Comparison of ENCODE assay signal across 27 cellular contexts in the genomic region with DNA sequence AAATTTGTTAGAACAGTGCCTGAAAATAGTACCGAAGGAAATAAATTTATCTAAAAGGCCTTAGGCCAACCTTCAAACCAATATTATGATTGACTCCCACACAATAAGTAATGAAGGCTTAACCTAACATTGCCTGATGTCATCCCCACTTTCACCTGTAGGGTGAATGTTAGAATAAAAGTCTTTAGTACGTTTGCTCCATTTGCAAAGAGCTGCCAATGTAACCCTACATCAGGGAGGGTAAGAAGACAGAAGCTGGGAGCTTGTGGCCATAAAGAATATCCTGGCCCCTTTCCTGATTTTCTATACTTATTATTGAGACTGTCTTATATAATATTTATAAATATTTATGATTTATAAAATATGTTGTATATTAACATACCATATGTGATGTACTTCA.
DNase-seq lines count a peak whose midpoint lies in the region; ATAC-seq, FAIRE-seq and TF ChIP-seq lines count a peak whose summit lies in the region.
"Had no signal": no experiment of that assay in that cellular context is flagged by ENCODE, and none has a peak within 500 bp of the region (broad histone marks: within the 10 kb centered on the region; RNA-seq: fewer than 3 reads in every experiment).

No MANE protein-coding gene starts in this region.

- 0% methylated on average over 2 of the region's 2 CpGs for WGBS in HepG2 (ENCODE audit: low lambda C conversion rate)
- 83% methylated on average over 2 of the region's 2 CpGs for WGBS in right lobe of liver (ENCODE audit: insufficient coverage, low coverage, low lambda C conversion rate, missing lambda C conversion rate)

- no peaks in the 10 kb centered on the region for H3K79me2 ChIP-seq in HepG2 (ENCODE audit: insufficient read depth, low read length)
- H3K79me2 ChIP-seq in keratinocyte (ENCODE audit: control insufficient read depth, insufficient read depth, low read length): no peaks in the 10 kb centered on the region

- H3K9me1 ChIP-seq in keratinocyte (ENCODE audit: control insufficient read depth, extremely low read depth, insufficient read depth, low read length): no peaks in the 10 kb centered on the region

- H3K4me3 ChIP-seq in HepG2 (replicated peaks in 1 of 3; ENCODE audit: insufficient read depth in 1 of 3, low read depth in 2 of 3, low read length in 3 of 3): no peak overlapping the region
- H3K4me3 ChIP-seq in right lobe of liver: no peak overlapping the region
- no peak overlapping the region for H3K4me3 ChIP-seq in keratinocyte (ENCODE audit: control insufficient read depth in 2 of 3, extremely low read depth in 1 of 3, insufficient read depth in 2 of 3, low read depth in 1 of 3, low read length in 3 of 3)
- H3K4me3 ChIP-seq: BLaER1 treated with 17β-estradiol and CSF1 and Interleukin-3, amounts not matched to agents 10 nM and 100 nM; cardiac muscle cell; right atrium auricular region; suprapubic skin had no signal

- H3K4me2 ChIP-seq in HepG2 (ENCODE audit: low read depth, low read length) (no peak overlapping the region), keratinocyte (ENCODE audit: control insufficient read depth, extremely low read depth, insufficient read depth, low read depth, low read length) (no peak overlapping the region)
- H3K4me2 ChIP-seq: BLaER1 treated with 17β-estradiol and CSF1 and Interleukin-3, amounts not matched to agents 10 nM and 100 nM had no signal

- no peak overlapping the region for H3K27ac ChIP-seq in HepG2 (ENCODE audit: extremely low read length, insufficient read depth, low read length)
- no peak overlapping the region for H3K27ac ChIP-seq in right lobe of liver
- H3K27ac ChIP-seq in keratinocyte (ENCODE audit: control insufficient read depth, insufficient read depth, low read length): no peak overlapping the region
- H3K27ac ChIP-seq: BLaER1 treated with 17β-estradiol and CSF1 and Interleukin-3, amounts not matched to agents 10 nM and 100 nM; cardiac muscle cell; right atrium auricular region; suprapubic skin had no signal

- FAIRE-seq in HepG2 (lab: Jason Lieb, UNC) (no peak), keratinocyte (lab: Jason Lieb, UNC) (no peak)
- FAIRE-seq: urothelium cell line had no signal

- no peak overlapping the region for H2AFZ ChIP-seq in HepG2 (ENCODE audit: low read length)
- H2AFZ ChIP-seq in keratinocyte (ENCODE audit: control insufficient read depth, low read length): no peak overlapping the region

- dilution Hi-C loops in keratinocyte (cut with MboI; ENCODE audit: extremely low pct_ligation_motif_present, low sequenced_read_pairs): no loop called here

- CTCF ChIA-PET in HepG2 (lab: Yijun Ruan, JAX; ENCODE audit: low intra/inter-chr PET ratio, low total read pairs): no interaction called here

- H3K27me3 ChIP-seq in HepG2 (ENCODE audit: control insufficient read depth in 1 of 2, insufficient read depth in 2 of 2, low read length in 2 of 2): no peaks in the 10 kb centered on the region
- H3K27me3 ChIP-seq in right lobe of liver: no peaks in the 10 kb centered on the region
- H3K27me3 ChIP-seq in keratinocyte (ENCODE audit: control insufficient read depth, extremely low read depth, insufficient read depth, low read length): no peaks in the 10 kb centered on the region
- H3K27me3 ChIP-seq: BLaER1 treated with 17β-estradiol and CSF1 and Interleukin-3, amounts not matched to agents 10 nM and 100 nM; cardiac muscle cell; right atrium auricular region; suprapubic skin had no signal

- TF ChIP-seq CTCF in HepG2 (CRISPR knock-in tag; IDR thresholded peaks at IDR 0.05) (no peak), right lobe of liver (IDR thresholded peaks at IDR 0.05) (no peak), keratinocyte (optimal IDR thresholded peaks at IDR 0.05 in 1 of 3, IDR thresholded peaks at IDR 0.05 in 1 of 3, conservative IDR thresholded peaks at IDR 0.05 in 1 of 3; ENCODE audit: extremely low read depth in 1 of 3, insufficient read depth in 2 of 3, low read length in 3 of 3) (peak in 2 of 3 experiments; percentile 20 to 25)

- intact Hi-C loops in HepG2 (cut with micrococcal nuclease; ENCODE audit: unreplicated experiment) (no loop called here), right lobe of liver (cut with DNase I) (no loop called here)
- intact Hi-C loops in activated T-helper 1 cell treated with anti-CD3 and anti-CD28 coated beads, Interleukin-12 subunit alpha, Interleukin-12 subunit beta, Interleukin-2, Interleukin-4 antibody, amounts not matched to agents 30 ng/mL and 10 ng/mL and 1 ng/mL, durations not matched to agents 14 hours and 24 hours and 36 hours (cut with micrococcal nuclease): no loop called here

- POLR2A ChIA-PET in HepG2 (lab: Yijun Ruan, JAX): no interaction called here

- ATAC-seq in HepG2 (peak; percentile 38; the same call in 1 of the 3 replicates), right lobe of liver (no peak), GM21576 (IDR thresholded peaks at IDR 0.05; ENCODE audit: unreplicated experiment) (no peak)
- ATAC-seq: activated CD8-positive, alpha-beta memory T cell treated with anti-CD3 and anti-CD28 coated beads, Interleukin-2, amount 10 ng/mL, durations not matched to agents 7 days and 5 days; left cardiac atrium; stimulated activated naive B cell treated with anti-CD40 and anti-IgM and Interleukin-4, amounts not matched to agents 10 μg/mL and 1 μg/mL and 100 μg/mL, for 72 hours had no signal

- H3K27ac Mint-ChIP-seq in activated T-helper 1 cell treated with anti-CD3 and anti-CD28 coated beads, Interleukin-12 subunit alpha, Interleukin-12 subunit beta, Interleukin-2, Interleukin-4 antibody, amounts not matched to agents 30 ng/mL and 10 ng/mL and 1 ng/mL, durations not matched to agents 14 hours and 24 hours and 36 hours: no peak overlapping the region
- H3K27ac Mint-ChIP-seq: activated CD4-positive, alpha-beta T cell treated with anti-CD3 and anti-CD28 coated beads, Interleukin-2, amount 10 ng/mL, durations not matched to agents 24 days and 14 days; activated CD8-positive, alpha-beta memory T cell treated with anti-CD3 and anti-CD28 coated beads, Interleukin-2, amount 10 ng/mL, durations not matched to agents 7 days and 5 days; memory B cell; stimulated activated naive B cell treated with anti-CD40 and anti-IgM and Interleukin-4, amounts not matched to agents 10 μg/mL and 1 μg/mL and 100 μg/mL, for 72 hours; T-helper 2 cell treated with Interferon-gamma antibody and Interleukin-4, amounts not matched to agents 5 μg/mL and 100 μg/mL, for 36 hours had no signal

- peaks cover 15% of the 10 kb centered on the region for H3K9me3 Mint-ChIP-seq in activated T-helper 1 cell treated with anti-CD3 and anti-CD28 coated beads, Interleukin-12 subunit alpha, Interleukin-12 subunit beta, Interleukin-2, Interleukin-4 antibody, amounts not matched to agents 30 ng/mL and 10 ng/mL and 1 ng/mL, durations not matched to agents 14 hours and 24 hours and 36 hours

- H3K36me3 ChIP-seq in HepG2 (replicated peaks in 1 of 2; ENCODE audit: control insufficient read depth in 1 of 2, insufficient read depth in 2 of 2, low read length in 2 of 2) (no peaks in the 10 kb centered on the region), right lobe of liver (no peaks in the 10 kb centered on the region), keratinocyte (ENCODE audit: control insufficient read depth in 2 of 2, extremely low read depth in 1 of 2, insufficient read depth in 2 of 2, low read length in 2 of 2) (no peaks in the 10 kb centered on the region)
- H3K36me3 ChIP-seq: BLaER1 treated with 17β-estradiol and CSF1 and Interleukin-3, amounts not matched to agents 10 nM and 100 nM; cardiac muscle cell; right atrium auricular region; suprapubic skin had no signal

- H3K27me3 Mint-ChIP-seq in activated T-helper 1 cell treated with anti-CD3 and anti-CD28 coated beads, Interleukin-12 subunit alpha, Interleukin-12 subunit beta, Interleukin-2, Interleukin-4 antibody, amounts not matched to agents 30 ng/mL and 10 ng/mL and 1 ng/mL, durations not matched to agents 14 hours and 24 hours and 36 hours (ENCODE audit: insufficient read depth): no peaks in the 10 kb centered on the region
- H3K27me3 Mint-ChIP-seq: activated CD4-positive, alpha-beta T cell treated with anti-CD3 and anti-CD28 coated beads, Interleukin-2, amount 10 ng/mL, durations not matched to agents 24 days and 14 days; activated CD8-positive, alpha-beta memory T cell treated with anti-CD3 and anti-CD28 coated beads, Interleukin-2, amount 10 ng/mL, durations not matched to agents 7 days and 5 days; memory B cell; stimulated activated naive B cell treated with anti-CD40 and anti-IgM and Interleukin-4, amounts not matched to agents 10 μg/mL and 1 μg/mL and 100 μg/mL, for 72 hours had no signal

- TF ChIP-seq RAD21 in HepG2 (CRISPR knock-in tag; IDR thresholded peaks at IDR 0.05): no peak

- no peaks in the 10 kb centered on the region for H3K4me1 ChIP-seq in HepG2 (ENCODE audit: insufficient read depth, low read length)
- no peaks in the 10 kb centered on the region for H3K4me1 ChIP-seq in right lobe of liver
- H3K4me1 ChIP-seq in keratinocyte (ENCODE audit: control insufficient read depth, extremely low read depth, insufficient read depth, low read length): no peaks in the 10 kb centered on the region
- H3K4me1 ChIP-seq: right atrium auricular region, suprapubic skin had no signal

- TF ChIP-seq POLR2A in HepG2 (IDR thresholded peaks at IDR 0.05; ENCODE audit: insufficient read depth in 1 of 2, low read depth in 2 of 2, low read length in 2 of 2) (no peak), right lobe of liver (IDR thresholded peaks at IDR 0.05) (no peak)

- in situ Hi-C loops in HepG2 (cut with HindIII; ENCODE audit: extremely low pct_ligation_motif_present, low pct_unique_long_range_greater_than_20kb) (no loop called here), SK-MEL-5 (cut with HindIII; ENCODE audit: low pct_unique_long_range_greater_than_20kb, low sequenced_read_pairs) (no loop called here)

- TF ChIP-seq EP300 in HepG2 (IDR thresholded peaks at IDR 0.05; ENCODE audit: low read depth in 2 of 2, low read length in 2 of 2): no peak
- TF ChIP-seq EP300 in HepG2 (CRISPR knock-in tag; IDR thresholded peaks at IDR 0.05; ENCODE audit: borderline replicate concordance): no peak

- H4K20me1 ChIP-seq in HepG2 (ENCODE audit: insufficient read depth, low read length) (no peaks in the 10 kb centered on the region), keratinocyte (ENCODE audit: control insufficient read depth, extremely low read depth, insufficient read depth, low read length) (no peaks in the 10 kb centered on the region)
- H4K20me1 ChIP-seq: BLaER1 treated with 17β-estradiol and CSF1 and Interleukin-3, amounts not matched to agents 10 nM and 100 nM had no signal

- no TSS peak for BruUV-seq in HepG2 (replicated peaks; lab: Mats Ljungman, UMichigan)

- no peak overlapping the region for H3K4me3 Mint-ChIP-seq in activated T-helper 1 cell treated with anti-CD3 and anti-CD28 coated beads, Interleukin-12 subunit alpha, Interleukin-12 subunit beta, Interleukin-2, Interleukin-4 antibody, amounts not matched to agents 30 ng/mL and 10 ng/mL and 1 ng/mL, durations not matched to agents 14 hours and 24 hours and 36 hours
- H3K4me3 Mint-ChIP-seq: activated CD4-positive, alpha-beta T cell treated with anti-CD3 and anti-CD28 coated beads, Interleukin-2, amount 10 ng/mL, durations not matched to agents 24 days and 14 days; activated CD8-positive, alpha-beta memory T cell treated with anti-CD3 and anti-CD28 coated beads, Interleukin-2, amount 10 ng/mL, durations not matched to agents 7 days and 5 days; memory B cell; stimulated activated naive B cell treated with anti-CD40 and anti-IgM and Interleukin-4, amounts not matched to agents 10 μg/mL and 1 μg/mL and 100 μg/mL, for 72 hours; T-helper 2 cell treated with Interferon-gamma antibody and Interleukin-4, amounts not matched to agents 5 μg/mL and 100 μg/mL, for 36 hours had no signal

- peak; percentile 1 for DNase-seq in HepG2 (ENCODE audit: low spot score)
- DNase-seq in right lobe of liver: no peak
- peak; percentile 1 for DNase-seq in SK-MEL-5 (ENCODE audit: low read depth, low spot score)
- DNase-seq in keratinocyte (ENCODE audit: low read depth, low spot score): no peak
- no peak for DNase-seq in dermis blood vessel endothelial cell
- DNase-seq in activated T-helper 1 cell treated with anti-CD3 and anti-CD28 coated beads, Interleukin-12 subunit alpha, Interleukin-12 subunit beta, Interleukin-2, Interleukin-4 antibody, amounts not matched to agents 30 ng/mL and 10 ng/mL and 1 ng/mL, durations not matched to agents 14 hours and 24 hours and 36 hours (ENCODE audit: low spot score): no peak
- DNase-seq in GM03348 (ENCODE audit: low spot score): no peak
- DNase-seq: ACHN; activated CD4-positive, alpha-beta T cell treated with anti-CD3 and anti-CD28 coated beads, Interleukin-2, amount 10 ng/mL, durations not matched to agents 24 days and 14 days; activated CD8-positive, alpha-beta memory T cell treated with anti-CD3 and anti-CD28 coated beads, Interleukin-2, amount 10 ng/mL, durations not matched to agents 7 days and 5 days; activated naive CD4-positive, alpha-beta T cell treated with anti-CD3 and anti-CD28 coated beads, Interleukin-2, amount 50 U/mL, for 16 hours; amygdala; cortex of kidney; left cardiac atrium; NCI-H146; NCI-H2171 treated with DMSO at 0.1 percent for 48 hours; stimulated activated CD4-positive, alpha-beta T cell treated with anti-CD3 and anti-CD28 coated beads, Interleukin-12 subunit alpha, Interleukin-12 subunit beta, amount 100 ng/mL, for 4 hours; stimulated activated CD4-positive, alpha-beta T cell treated with anti-CD3 and anti-CD28 coated beads, Interleukin-4, amount 100 ng/mL, for 24 hours; stimulated activated naive B cell treated with anti-CD40 and anti-IgM and Interleukin-4, amounts not matched to agents 10 μg/mL and 1 μg/mL and 100 μg/mL, for 72 hours had no signal

- H3K9me3 ChIP-seq in HepG2 (ENCODE audit: low read length) (no peaks in the 10 kb centered on the region; the same call in 1 of the 2 replicates), right lobe of liver (no peaks in the 10 kb centered on the region), keratinocyte (ENCODE audit: control insufficient read depth, low read depth, low read length) (no peaks in the 10 kb centered on the region)
- H3K9me3 ChIP-seq: suprapubic skin had no signal

- H3K36me3 Mint-ChIP-seq in activated T-helper 1 cell treated with anti-CD3 and anti-CD28 coated beads, Interleukin-12 subunit alpha, Interleukin-12 subunit beta, Interleukin-2, Interleukin-4 antibody, amounts not matched to agents 30 ng/mL and 10 ng/mL and 1 ng/mL, durations not matched to agents 14 hours and 24 hours and 36 hours (ENCODE audit: low read depth): no peaks in the 10 kb centered on the region
- H3K36me3 Mint-ChIP-seq: activated CD8-positive, alpha-beta memory T cell treated with anti-CD3 and anti-CD28 coated beads, Interleukin-2, amount 10 ng/mL, durations not matched to agents 7 days and 5 days; memory B cell; stimulated activated naive B cell treated with anti-CD40 and anti-IgM and Interleukin-4, amounts not matched to agents 10 μg/mL and 1 μg/mL and 100 μg/mL, for 72 hours had no signal

- H3K9ac ChIP-seq in HepG2 (ENCODE audit: insufficient read depth, low read depth, low read length): no peak overlapping the region
- H3K9ac ChIP-seq in keratinocyte (ENCODE audit: control insufficient read depth, extremely low read depth, insufficient read depth, low read length): no peak overlapping the region
- H3K9ac ChIP-seq: BLaER1 treated with 17β-estradiol and CSF1 and Interleukin-3, amounts not matched to agents 10 nM and 100 nM had no signal

- H3K4me1 Mint-ChIP-seq in activated T-helper 1 cell treated with anti-CD3 and anti-CD28 coated beads, Interleukin-12 subunit alpha, Interleukin-12 subunit beta, Interleukin-2, Interleukin-4 antibody, amounts not matched to agents 30 ng/mL and 10 ng/mL and 1 ng/mL, durations not matched to agents 14 hours and 24 hours and 36 hours (ENCODE audit: low read depth): no peaks in the 10 kb centered on the region
- H3K4me1 Mint-ChIP-seq: activated CD4-positive, alpha-beta T cell treated with anti-CD3 and anti-CD28 coated beads, Interleukin-2, amount 10 ng/mL, durations not matched to agents 24 days and 14 days; activated CD8-positive, alpha-beta memory T cell treated with anti-CD3 and anti-CD28 coated beads, Interleukin-2, amount 10 ng/mL, durations not matched to agents 7 days and 5 days; memory B cell; stimulated activated naive B cell treated with anti-CD40 and anti-IgM and Interleukin-4, amounts not matched to agents 10 μg/mL and 1 μg/mL and 100 μg/mL, for 72 hours had no signal

Comparison
In these comparisons a context has a peak if more than half of its experiments do, and no peak if none do; other contexts are left out.
1. DNase-seq: peak in HepG2 (single experiment) and SK-MEL-5 (single experiment); none in right lobe of liver (0 of 3), keratinocyte (single experiment), dermis blood vessel endothelial cell (single experiment), activated T-helper 1 cell treated with anti-CD3 and anti-CD28 coated beads, Interleukin-12 subunit alpha, Interleukin-12 subunit beta, Interleukin-2, Interleukin-4 antibody, amounts not matched to agents 30 ng/mL and 10 ng/mL and 1 ng/mL, durations not matched to agents 14 hours and 24 hours and 36 hours (single experiment) and GM03348 (single experiment).
2. CTCF ChIP-seq: peak in keratinocyte (2 of 3); none in HepG2 (single experiment) and right lobe of liver (0 of 4).